In genomic region chr3:25889132-25889917, GRCh38 we compare ENCODE assay signal across 21 cellular contexts.
"Had no signal": no experiment of that assay in that cellular context is flagged by ENCODE, and none has a peak within 500 bp of the region (broad histone marks: within the 10 kb centered on the region; RNA-seq: fewer than 3 reads in every experiment).

No MANE protein-coding gene starts in this region.

- H3K36me3 ChIP-seq: colonic mucosa, lower lobe of right lung, sigmoid colon, upper lobe of left lung had no signal

- H3K4me1 ChIP-seq: body of pancreas, colonic mucosa, lower lobe of right lung, psoas muscle, sigmoid colon, testis, upper lobe of left lung had no signal

- H3K4me1 Mint-ChIP-seq: activated B cell treated with CpG ODN at 0.5 μM for 24 hours; activated CD4-positive, alpha-beta T cell treated with anti-CD3 and anti-CD28 coated beads, Interleukin-2, amount 10 ng/mL, durations not matched to agents 24 days and 14 days; stimulated activated naive CD8-positive, alpha-beta T cell treated with anti-CD3 and anti-CD28 coated beads, Interleukin-15, amount 100 ng/mL, for 72 hours had no signal

- H3K4me3 Mint-ChIP-seq: activated B cell treated with CpG ODN at 0.5 μM for 24 hours; activated CD4-positive, alpha-beta T cell treated with anti-CD3 and anti-CD28 coated beads, Interleukin-2, amount 10 ng/mL, durations not matched to agents 24 days and 14 days; activated CD8-positive, alpha-beta T cell treated with anti-CD3 and anti-CD28 coated beads, Interleukin-2, amount 10 ng/mL, durations not matched to agents 7 days and 5 days; activated naive CD8-positive, alpha-beta T cell; activated T-cell treated with anti-CD3 and anti-CD28 coated beads, Interleukin-2, amount 50 U/mL, for 72 hours; stimulated activated naive CD8-positive, alpha-beta T cell treated with anti-CD3 and anti-CD28 coated beads, Interleukin-15, amount 100 ng/mL, for 72 hours had no signal

- H3K9me3 ChIP-seq: body of pancreas, colonic mucosa, lower lobe of right lung, psoas muscle, sigmoid colon, testis, upper lobe of left lung had no signal

- DNase-seq: activated B cell treated with CpG ODN at 0.5 μM for 24 hours; activated CD4-positive, alpha-beta T cell treated with anti-CD3 and anti-CD28 coated beads, Interleukin-2, amount 10 ng/mL, durations not matched to agents 24 days and 14 days; activated CD8-positive, alpha-beta memory T cell treated with anti-CD3 and anti-CD28 coated beads, Interleukin-2, amount 50 U/mL, for 4 hours; activated CD8-positive, alpha-beta T cell treated with anti-CD3 and anti-CD28 coated beads, Interleukin-2, amount 10 ng/mL, durations not matched to agents 7 days and 5 days; activated gamma-delta T cell treated with Interleukin-2 at 50 U/mL for 16 hours; activated T-cell treated with anti-CD3 and anti-CD28 coated beads, Interleukin-2, amount 50 U/mL, for 72 hours; amygdala; body of pancreas; central memory CD4-positive, alpha-beta T cell; colonic mucosa; left colon; lower lobe of right lung; midbrain; psoas muscle; sigmoid colon; stimulated activated CD4-positive, alpha-beta T cell treated with anti-CD3 and anti-CD28 coated beads, Interleukin-1b, Interleukin-23, amount 100 ng/mL, for 48 hours; stimulated activated naive CD8-positive, alpha-beta T cell treated with anti-CD3 and anti-CD28 coated beads, Interleukin-15, amount 100 ng/mL, for 72 hours; testis; upper lobe of left lung had no signal

- H3K4me3 ChIP-seq: body of pancreas, colonic mucosa, lower lobe of right lung, psoas muscle, sigmoid colon, testis, upper lobe of left lung had no signal

- H3K9me3 Mint-ChIP-seq: activated B cell treated with CpG ODN at 0.5 μM for 24 hours; activated CD4-positive, alpha-beta T cell treated with anti-CD3 and anti-CD28 coated beads, Interleukin-2, amount 10 ng/mL, durations not matched to agents 24 days and 14 days; activated T-cell treated with anti-CD3 and anti-CD28 coated beads, Interleukin-2, amount 50 U/mL, for 72 hours; stimulated activated naive CD8-positive, alpha-beta T cell treated with anti-CD3 and anti-CD28 coated beads, Interleukin-15, amount 100 ng/mL, for 72 hours had no signal

- H3K27ac Mint-ChIP-seq: activated B cell treated with CpG ODN at 0.5 μM for 24 hours; activated CD4-positive, alpha-beta T cell treated with anti-CD3 and anti-CD28 coated beads, Interleukin-2, amount 10 ng/mL, durations not matched to agents 24 days and 14 days; activated CD8-positive, alpha-beta T cell treated with anti-CD3 and anti-CD28 coated beads, Interleukin-2, amount 10 ng/mL, durations not matched to agents 7 days and 5 days; activated naive CD8-positive, alpha-beta T cell; activated T-cell treated with anti-CD3 and anti-CD28 coated beads, Interleukin-2, amount 50 U/mL, for 72 hours; stimulated activated naive CD8-positive, alpha-beta T cell treated with anti-CD3 and anti-CD28 coated beads, Interleukin-15, amount 100 ng/mL, for 72 hours had no signal

- H3K36me3 Mint-ChIP-seq: activated naive CD8-positive, alpha-beta T cell had no signal

- ATAC-seq: activated CD8-positive, alpha-beta T cell treated with anti-CD3 and anti-CD28 coated beads, Interleukin-2, amount 10 ng/mL, durations not matched to agents 7 days and 5 days; activated T-cell treated with anti-CD3 and anti-CD28 coated beads, Interleukin-2, amount 50 U/mL, for 72 hours; body of pancreas; esophagus mucosa; left colon; lower lobe of right lung; psoas muscle; stimulated activated naive CD8-positive, alpha-beta T cell treated with anti-CD3 and anti-CD28 coated beads, Interleukin-15, amount 100 ng/mL, for 72 hours had no signal

- H3K27me3 ChIP-seq: body of pancreas, colonic mucosa, sigmoid colon, testis, upper lobe of left lung had no signal

- H3K27ac ChIP-seq: body of pancreas, colonic mucosa, lower lobe of right lung, psoas muscle, sigmoid colon, testis, upper lobe of left lung had no signal
